ENCODE assay signal across 1 cellular context in the genomic region with DNA sequence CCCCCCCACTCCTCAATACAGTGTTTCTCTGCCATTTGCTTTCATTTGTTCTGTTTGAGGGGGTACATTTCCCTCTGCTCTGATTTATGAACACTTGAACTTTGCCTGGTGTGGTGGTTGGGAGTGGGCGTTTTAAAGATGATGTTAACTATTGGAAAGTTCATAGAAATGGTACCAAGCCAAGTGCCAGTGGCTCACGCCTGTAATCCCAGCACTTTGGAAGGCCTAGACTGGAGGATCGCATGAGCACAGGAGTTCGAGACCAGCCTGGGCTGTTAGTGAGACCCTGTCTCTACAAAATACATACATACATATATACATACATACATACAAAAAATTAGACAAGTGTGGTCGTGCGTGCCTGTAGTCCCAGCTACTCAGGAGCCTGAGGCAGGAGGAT.
TF ChIP-seq lines count a peak whose summit lies in the region.

No MANE protein-coding gene starts in this region.

TF ChIP-seq in HepG2, 621 proteins besides CTCF, POLR2A, EP300 and RAD21 (continued from another document):
- TF ChIP-seq, protein P1, sequence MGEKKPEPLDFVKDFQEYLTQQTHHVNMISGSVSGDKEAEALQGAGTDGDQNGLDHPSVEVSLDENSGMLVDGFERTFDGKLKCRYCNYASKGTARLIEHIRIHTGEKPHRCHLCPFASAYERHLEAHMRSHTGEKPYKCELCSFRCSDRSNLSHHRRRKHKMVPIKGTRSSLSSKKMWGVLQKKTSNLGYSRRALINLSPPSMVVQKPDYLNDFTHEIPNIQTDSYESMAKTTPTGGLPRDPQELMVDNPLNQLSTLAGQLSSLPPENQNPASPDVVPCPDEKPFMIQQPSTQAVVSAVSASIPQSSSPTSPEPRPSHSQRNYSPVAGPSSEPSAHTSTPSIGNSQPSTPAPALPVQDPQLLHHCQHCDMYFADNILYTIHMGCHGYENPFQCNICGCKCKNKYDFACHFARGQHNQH (CRISPR knock-in tag; IDR thresholded peaks at IDR 0.05) = no peak
- TF ChIP-seq, protein P2, sequence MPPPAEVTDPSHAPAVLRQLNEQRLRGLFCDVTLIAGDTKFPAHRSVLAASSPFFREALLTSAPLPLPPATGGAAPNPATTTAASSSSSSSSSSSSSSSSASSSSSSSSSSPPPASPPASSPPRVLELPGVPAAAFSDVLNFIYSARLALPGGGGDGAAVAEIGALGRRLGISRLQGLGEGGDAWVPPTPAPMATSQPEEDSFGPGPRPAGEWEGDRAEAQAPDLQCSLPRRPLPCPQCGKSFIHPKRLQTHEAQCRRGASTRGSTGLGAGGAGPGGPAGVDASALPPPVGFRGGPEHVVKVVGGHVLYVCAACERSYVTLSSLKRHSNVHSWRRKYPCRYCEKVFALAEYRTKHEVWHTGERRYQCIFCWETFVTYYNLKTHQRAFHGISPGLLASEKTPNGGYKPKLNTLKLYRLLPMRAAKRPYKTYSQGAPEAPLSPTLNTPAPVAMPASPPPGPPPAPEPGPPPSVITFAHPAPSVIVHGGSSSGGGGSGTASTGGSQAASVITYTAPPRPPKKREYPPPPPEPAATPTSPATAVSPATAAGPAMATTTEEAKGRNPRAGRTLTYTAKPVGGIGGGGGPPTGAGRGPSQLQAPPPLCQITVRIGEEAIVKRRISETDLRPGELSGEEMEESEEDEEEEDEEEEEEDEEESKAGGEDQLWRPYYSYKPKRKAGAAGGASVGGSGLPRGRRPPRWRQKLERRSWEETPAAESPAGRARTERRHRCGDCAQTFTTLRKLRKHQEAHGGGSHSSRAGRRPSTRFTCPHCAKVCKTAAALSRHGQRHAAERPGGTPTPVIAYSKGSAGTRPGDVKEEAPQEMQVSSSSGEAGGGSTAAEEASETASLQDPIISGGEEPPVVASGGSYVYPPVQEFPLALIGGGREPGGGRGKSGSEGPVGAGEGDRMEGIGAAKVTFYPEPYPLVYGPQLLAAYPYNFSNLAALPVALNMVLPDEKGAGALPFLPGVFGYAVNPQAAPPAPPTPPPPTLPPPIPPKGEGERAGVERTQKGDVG (CRISPR knock-in tag; IDR thresholded peaks at IDR 0.05; ENCODE audit: borderline replicate concordance) = 0 out of 2 replicates have a peak, but pooled peaks have one; percentile 23
- 0 out of 2 replicates have a peak, but pooled peaks have one; percentile 10 for TF ChIP-seq ZNF431 (CRISPR knock-in tag; IDR thresholded peaks at IDR 0.05; ENCODE audit: borderline replicate concordance, low read depth)
- TF ChIP-seq, protein P3, sequence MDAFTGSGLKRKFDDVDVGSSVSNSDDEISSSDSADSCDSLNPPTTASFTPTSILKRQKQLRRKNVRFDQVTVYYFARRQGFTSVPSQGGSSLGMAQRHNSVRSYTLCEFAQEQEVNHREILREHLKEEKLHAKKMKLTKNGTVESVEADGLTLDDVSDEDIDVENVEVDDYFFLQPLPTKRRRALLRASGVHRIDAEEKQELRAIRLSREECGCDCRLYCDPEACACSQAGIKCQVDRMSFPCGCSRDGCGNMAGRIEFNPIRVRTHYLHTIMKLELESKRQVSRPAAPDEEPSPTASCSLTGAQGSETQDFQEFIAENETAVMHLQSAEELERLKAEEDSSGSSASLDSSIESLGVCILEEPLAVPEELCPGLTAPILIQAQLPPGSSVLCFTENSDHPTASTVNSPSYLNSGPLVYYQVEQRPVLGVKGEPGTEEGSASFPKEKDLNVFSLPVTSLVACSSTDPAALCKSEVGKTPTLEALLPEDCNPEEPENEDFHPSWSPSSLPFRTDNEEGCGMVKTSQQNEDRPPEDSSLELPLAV (CRISPR knock-in tag; conservative IDR thresholded peaks at IDR 0.05; ENCODE audit: low read depth) = no peak
- TF ChIP-seq ZNF343 (CRISPR knock-in tag; IDR thresholded peaks at IDR 0.05) = no peak
- TF ChIP-seq SALL2 (CRISPR knock-in tag; IDR thresholded peaks at IDR 0.05) = no peak
- TF ChIP-seq SALL1 (CRISPR knock-in tag; IDR thresholded peaks at IDR 0.05) = 0 out of 2 replicates have a peak, but pooled peaks have one; percentile 10
- TF ChIP-seq DNMT1 (CRISPR knock-in tag; IDR thresholded peaks at IDR 0.05) = no peak
- TF ChIP-seq, protein P4, sequence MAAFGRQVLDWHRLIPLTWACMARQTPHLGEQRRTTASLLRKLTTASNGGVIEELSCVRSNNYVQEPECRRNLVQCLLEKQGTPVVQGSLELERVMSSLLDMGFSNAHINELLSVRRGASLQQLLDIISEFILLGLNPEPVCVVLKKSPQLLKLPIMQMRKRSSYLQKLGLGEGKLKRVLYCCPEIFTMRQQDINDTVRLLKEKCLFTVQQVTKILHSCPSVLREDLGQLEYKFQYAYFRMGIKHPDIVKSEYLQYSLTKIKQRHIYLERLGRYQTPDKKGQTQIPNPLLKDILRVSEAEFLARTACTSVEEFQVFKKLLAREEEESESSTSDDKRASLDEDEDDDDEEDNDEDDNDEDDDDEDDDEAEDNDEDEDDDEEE (CRISPR knock-in tag; IDR thresholded peaks at IDR 0.05) = no peak
- no peak for TF ChIP-seq ELF1 (CRISPR knock-in tag; IDR thresholded peaks at IDR 0.05)
- TF ChIP-seq, protein P5, sequence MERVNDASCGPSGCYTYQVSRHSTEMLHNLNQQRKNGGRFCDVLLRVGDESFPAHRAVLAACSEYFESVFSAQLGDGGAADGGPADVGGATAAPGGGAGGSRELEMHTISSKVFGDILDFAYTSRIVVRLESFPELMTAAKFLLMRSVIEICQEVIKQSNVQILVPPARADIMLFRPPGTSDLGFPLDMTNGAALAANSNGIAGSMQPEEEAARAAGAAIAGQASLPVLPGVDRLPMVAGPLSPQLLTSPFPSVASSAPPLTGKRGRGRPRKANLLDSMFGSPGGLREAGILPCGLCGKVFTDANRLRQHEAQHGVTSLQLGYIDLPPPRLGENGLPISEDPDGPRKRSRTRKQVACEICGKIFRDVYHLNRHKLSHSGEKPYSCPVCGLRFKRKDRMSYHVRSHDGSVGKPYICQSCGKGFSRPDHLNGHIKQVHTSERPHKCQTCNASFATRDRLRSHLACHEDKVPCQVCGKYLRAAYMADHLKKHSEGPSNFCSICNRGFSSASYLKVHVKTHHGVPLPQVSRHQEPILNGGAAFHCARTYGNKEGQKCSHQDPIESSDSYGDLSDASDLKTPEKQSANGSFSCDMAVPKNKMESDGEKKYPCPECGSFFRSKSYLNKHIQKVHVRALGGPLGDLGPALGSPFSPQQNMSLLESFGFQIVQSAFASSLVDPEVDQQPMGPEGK (CRISPR knock-in tag; IDR thresholded peaks at IDR 0.05) = peak; percentile 3; the same call in 1 of the 2 replicates
- TF ChIP-seq SKI (IDR thresholded peaks at IDR 0.05; ENCODE audit: partially characterized antibody) = no peak
- TF ChIP-seq ZMYM2 (CRISPR knock-in tag; IDR thresholded peaks at IDR 0.05) = peak; percentile 48; the same call in 1 of the 2 replicates
- TF ChIP-seq, protein P6, sequence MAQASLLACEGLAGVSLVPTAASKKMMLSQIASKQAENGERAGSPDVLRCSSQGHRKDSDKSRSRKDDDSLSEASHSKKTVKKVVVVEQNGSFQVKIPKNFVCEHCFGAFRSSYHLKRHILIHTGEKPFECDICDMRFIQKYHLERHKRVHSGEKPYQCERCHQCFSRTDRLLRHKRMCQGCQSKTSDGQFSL (CRISPR knock-in tag; IDR thresholded peaks at IDR 0.05) = peak; percentile 4; the same call in 1 of the 2 replicates
